1 cellular context compared by ENCODE assay signal in the genomic region with DNA sequence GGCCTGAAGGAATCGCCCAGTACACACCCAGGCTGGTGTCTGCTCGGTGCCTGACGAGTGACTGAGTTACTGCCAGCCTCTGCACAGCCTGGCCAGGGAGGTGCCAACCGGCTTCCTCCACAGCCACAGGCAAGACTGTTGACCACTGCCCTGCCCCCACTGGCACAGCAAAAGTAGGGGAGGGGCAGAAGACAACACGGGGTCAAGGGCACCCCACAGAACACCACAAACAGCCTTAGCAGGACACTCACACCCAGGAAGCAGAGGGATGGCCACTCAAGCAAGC.
TF ChIP-seq lines count a peak whose summit lies in the region.

No MANE protein-coding gene starts in this region.

TF ChIP-seq in K562, 482 proteins besides CTCF, POLR2A, EP300 and RAD21:
- TF ChIP-seq, protein P1, sequence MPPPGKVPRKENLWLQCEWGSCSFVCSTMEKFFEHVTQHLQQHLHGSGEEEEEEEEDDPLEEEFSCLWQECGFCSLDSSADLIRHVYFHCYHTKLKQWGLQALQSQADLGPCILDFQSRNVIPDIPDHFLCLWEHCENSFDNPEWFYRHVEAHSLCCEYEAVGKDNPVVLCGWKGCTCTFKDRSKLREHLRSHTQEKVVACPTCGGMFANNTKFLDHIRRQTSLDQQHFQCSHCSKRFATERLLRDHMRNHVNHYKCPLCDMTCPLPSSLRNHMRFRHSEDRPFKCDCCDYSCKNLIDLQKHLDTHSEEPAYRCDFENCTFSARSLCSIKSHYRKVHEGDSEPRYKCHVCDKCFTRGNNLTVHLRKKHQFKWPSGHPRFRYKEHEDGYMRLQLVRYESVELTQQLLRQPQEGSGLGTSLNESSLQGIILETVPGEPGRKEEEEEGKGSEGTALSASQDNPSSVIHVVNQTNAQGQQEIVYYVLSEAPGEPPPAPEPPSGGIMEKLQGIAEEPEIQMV (tag; conservative IDR thresholded peaks at IDR 0.05; ENCODE audit: low read depth), result no peak
- TF ChIP-seq SAP30 (IDR thresholded peaks at IDR 0.05; ENCODE audit: borderline replicate concordance, insufficient read depth, low read depth, low read length, poor library complexity, severe bottlenecking) (no peak), ASH1L (IDR thresholded peaks at IDR 0.05; ENCODE audit: borderline replicate concordance, low read depth, partially characterized antibody) (no peak), L3MBTL2 (IDR thresholded peaks at IDR 0.05) (no peak), ZNF780A (CRISPR knock-in tag; IDR thresholded peaks at IDR 0.05) (no peak), HNRNPUL1 (IDR thresholded peaks at IDR 0.05; ENCODE audit: low read length) (no peak), ZC3H11A (IDR thresholded peaks at IDR 0.05; ENCODE audit: low read depth, low read length) (no peak), POLR2G (IDR thresholded peaks at IDR 0.05; ENCODE audit: low read depth, low read length) (peak; percentile 58), RBFOX2 (IDR thresholded peaks at IDR 0.05; ENCODE audit: low read depth, low read length) (peak; percentile 61), CBX8 (IDR thresholded peaks at IDR 0.05; ENCODE audit: borderline replicate concordance, extremely low read depth, low read depth, low read length, poor library complexity, severe bottlenecking) (no peak), STAT5A (IDR thresholded peaks at IDR 0.05; ENCODE audit: borderline replicate concordance, low read length) (no peak), SMAD2 (IDR thresholded peaks at IDR 0.05; ENCODE audit: low read depth, low read length) (no peak)
